In the genomic region with DNA sequence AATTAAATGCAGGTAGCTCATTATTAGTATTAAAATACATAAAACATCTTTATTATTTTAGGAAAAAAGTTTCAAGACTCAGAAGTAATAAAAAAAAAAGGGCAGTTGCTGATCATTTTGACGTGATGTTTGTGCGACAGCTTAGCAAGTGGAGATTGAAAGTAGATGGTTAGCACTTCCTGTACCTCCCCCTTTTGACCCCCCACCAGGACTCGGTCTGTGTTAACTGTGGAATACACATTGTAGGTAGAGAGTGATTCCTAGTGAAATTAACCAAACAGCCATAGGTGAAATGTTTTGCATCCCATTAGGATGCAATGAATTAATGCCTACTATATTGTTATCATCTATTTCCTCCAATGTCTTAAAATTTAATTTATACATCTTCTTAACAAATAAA, we compare ENCODE assay signal across 6 cellular contexts.
"Had no signal": no experiment of that assay in that cellular context is flagged by ENCODE, and none has a peak within 500 bp of the region (broad histone marks: within the 10 kb centered on the region; RNA-seq: fewer than 3 reads in every experiment).

No MANE protein-coding gene starts in this region.

- DNase-seq: GM23248, H9, HCEC 1CT, IMR-90, KG1 had no signal

- H3K4me3 Mint-ChIP-seq: H9 had no signal

- H3K27ac ChIP-seq: GM23248 had no signal

- H3K9me3 Mint-ChIP-seq: H9 had no signal

- H3K27ac Mint-ChIP-seq: H9 had no signal

- ATAC-seq: K562 had no signal

- H3K4me3 ChIP-seq: GM23248, K562 had no signal
